Comparison of ENCODE assay signal across 19 cellular contexts in the genomic region with DNA sequence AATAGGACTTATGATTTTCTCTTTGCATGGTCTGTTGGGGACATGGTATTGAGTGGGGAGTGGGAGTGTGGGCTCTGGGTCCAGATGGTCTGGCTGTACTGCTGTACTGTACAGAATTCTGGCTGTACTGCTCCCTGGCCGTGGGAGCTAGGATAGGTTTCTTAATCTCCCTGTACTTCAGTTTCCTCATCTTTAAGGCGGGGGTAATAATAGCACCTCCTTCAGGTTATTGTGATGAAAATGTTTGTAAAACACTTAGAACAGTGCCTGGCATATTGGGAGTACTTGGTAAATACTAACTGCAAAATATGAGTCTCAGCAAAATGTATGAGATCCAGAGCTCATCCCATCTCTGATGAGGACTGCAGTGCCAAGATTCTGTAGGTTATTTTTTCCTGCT.
DNase-seq lines count a peak whose midpoint lies in the region; ATAC-seq and TF ChIP-seq lines count a peak whose summit lies in the region.
"Had no signal": no experiment of that assay in that cellular context is flagged by ENCODE, and none has a peak within 500 bp of the region (broad histone marks: within the 10 kb centered on the region; RNA-seq: fewer than 3 reads in every experiment).

No MANE protein-coding gene starts in this region.

- no peak overlapping the region for H3K4me3 Mint-ChIP-seq in naive thymus-derived CD4-positive, alpha-beta T cell
- H3K4me3 Mint-ChIP-seq in T-cell, result no peak overlapping the region
- H3K4me3 Mint-ChIP-seq: CD8-positive, alpha-beta T cell; T-helper 1 cell treated with Interleukin-12 subunit alpha and Interleukin-12 subunit beta and Interleukin-4 antibody, amounts not matched to agents 30 μg/mL and 1 μg/mL, for 36 hours had no signal

- POLR2A ChIA-PET in HEK293 (lab: Yijun Ruan, JAX) (no interaction called here), T-cell (lab: Charles Lee) (no interaction called here)
- POLR2A ChIA-PET in naive thymus-derived CD4-positive, alpha-beta T cell (lab: Charles Lee), result no interaction called here

- H3K4me1 ChIP-seq in HEK293 (ENCODE audit: control insufficient read depth, insufficient read depth, low read length), result no peaks in the 10 kb centered on the region
- H3K4me1 ChIP-seq in naive thymus-derived CD4-positive, alpha-beta T cell (ENCODE audit: control insufficient read depth in 2 of 2, insufficient read depth in 2 of 2, low read length in 2 of 2), result no peaks in the 10 kb centered on the region

- no peak overlapping the region for H3K4me3 ChIP-seq in HEK293 (ENCODE audit: low read depth, low read length)
- H3K4me3 ChIP-seq in naive thymus-derived CD4-positive, alpha-beta T cell (ENCODE audit: low read length), result no peak overlapping the region
- H3K4me3 ChIP-seq: BLaER1 treated with 17β-estradiol and CSF1 and Interleukin-3, amounts not matched to agents 10 nM and 100 nM; GM12878 had no signal

- no peak for TF ChIP-seq CTCF in HEK293 (tag by site-specific recombination; IDR thresholded peaks at IDR 0.05)
- no peak for TF ChIP-seq CTCF in GM13977 (IDR thresholded peaks at IDR 0.05; ENCODE audit: extremely low read depth, insufficient read depth, missing control alignments)

- DNase-seq in NAMALWA (ENCODE audit: low spot score) (peak; percentile 2), SK-MEL-5 (ENCODE audit: low read depth, low spot score) (peak; percentile 22), GM13977 (ENCODE audit: low spot score) (no peak), T-cell (no peak)
- DNase-seq in naive thymus-derived CD4-positive, alpha-beta T cell, result no peak
- DNase-seq: CD8-positive, alpha-beta T cell; DND-41; KG1; NCI-H1417; NCI-H1694 treated with DMSO at 0.1 percent for 48 hours; NCI-H446 treated with DMSO at 0.1 percent for 48 hours; NCI-H526 treated with DMSO at 0.1 percent for 48 hours; SIG-M5 had no signal

- in situ Hi-C loops in SK-MEL-5 (cut with HindIII; ENCODE audit: low pct_unique_long_range_greater_than_20kb, low sequenced_read_pairs) (no loop called here), GM13977 (cut with MboI; ENCODE audit: low pct_unique_long_range_greater_than_20kb, low sequenced_read_pairs, unreplicated experiment) (no loop called here)

- no peaks in the 10 kb centered on the region for H3K36me3 ChIP-seq in HEK293 (ENCODE audit: control insufficient read depth in 2 of 2, insufficient read depth in 1 of 2, low read length in 2 of 2)
- no peaks in the 10 kb centered on the region for H3K36me3 ChIP-seq in naive thymus-derived CD4-positive, alpha-beta T cell (ENCODE audit: control insufficient read depth in 2 of 3, insufficient read depth in 3 of 3, low read length in 3 of 3)
- H3K36me3 ChIP-seq: BLaER1 treated with 17β-estradiol and CSF1 and Interleukin-3, amounts not matched to agents 10 nM and 100 nM had no signal

- no peaks in the 10 kb centered on the region for H3K4me1 Mint-ChIP-seq in naive thymus-derived CD4-positive, alpha-beta T cell
- H3K4me1 Mint-ChIP-seq in T-cell, result no peaks in the 10 kb centered on the region

- no peaks in the 10 kb centered on the region for H3K9me3 ChIP-seq in HEK293 (ENCODE audit: control insufficient read depth, insufficient read depth, low read depth, low read length)
- H3K9me3 ChIP-seq in naive thymus-derived CD4-positive, alpha-beta T cell (ENCODE audit: control insufficient read depth in 2 of 3, low read length in 3 of 3), result no peaks in the 10 kb centered on the region
- H3K9me3 ChIP-seq: BLaER1 treated with 17β-estradiol and CSF1 and Interleukin-3, amounts not matched to agents 10 nM and 100 nM had no signal

- no peak for ATAC-seq in naive thymus-derived CD4-positive, alpha-beta T cell
- ATAC-seq in T-cell (replicated peaks in 1 of 4), result no peak
- no peak for ATAC-seq in HG03442 (IDR thresholded peaks at IDR 0.05; ENCODE audit: unreplicated experiment)
- ATAC-seq: CD8-positive, alpha-beta T cell; GM12878 had no signal

- CTCF ChIA-PET in HEK293 (lab: Yijun Ruan, JAX), result no interaction called here
- CTCF ChIA-PET in naive thymus-derived CD4-positive, alpha-beta T cell (lab: Charles Lee), result no interaction called here
- CTCF ChIA-PET in T-cell (lab: Charles Lee), result no interaction called here

- H3K27me3 Mint-ChIP-seq in naive thymus-derived CD4-positive, alpha-beta T cell, result peaks cover 0 to 18% (median 0%) of the 10 kb centered on the region in 5 donors
- H3K27me3 Mint-ChIP-seq in T-cell, result peaks cover 0 to 5% of the 10 kb centered on the region in 2 donors

- H3K27ac Mint-ChIP-seq in naive thymus-derived CD4-positive, alpha-beta T cell, result no peak overlapping the region
- H3K27ac Mint-ChIP-seq in T-cell, result no peak overlapping the region
- H3K27ac Mint-ChIP-seq: CD8-positive, alpha-beta T cell; T-helper 1 cell treated with Interleukin-12 subunit alpha and Interleukin-12 subunit beta and Interleukin-4 antibody, amounts not matched to agents 30 μg/mL and 1 μg/mL, for 36 hours had no signal

- intact Hi-C loops in naive thymus-derived CD4-positive, alpha-beta T cell (cut with micrococcal nuclease), result no loop called here

- no peaks in the 10 kb centered on the region for H3K36me3 Mint-ChIP-seq in naive thymus-derived CD4-positive, alpha-beta T cell
- no peaks in the 10 kb centered on the region for H3K36me3 Mint-ChIP-seq in T-cell
- H3K36me3 Mint-ChIP-seq: CD8-positive, alpha-beta T cell had no signal

- no peak overlapping the region for H3K27ac ChIP-seq in HEK293 (ENCODE audit: extremely low read depth, low read depth, low read length)
- no peak overlapping the region for H3K27ac ChIP-seq in naive thymus-derived CD4-positive, alpha-beta T cell (ENCODE audit: low read depth, low read length)
- H3K27ac ChIP-seq: BLaER1 treated with 17β-estradiol and CSF1 and Interleukin-3, amounts not matched to agents 10 nM and 100 nM; RWPE1 had no signal

- H3K9me3 Mint-ChIP-seq in naive thymus-derived CD4-positive, alpha-beta T cell, result peaks cover 0 to 11% (median 2%) of the 10 kb centered on the region in 11 donors
- H3K9me3 Mint-ChIP-seq in T-cell, result peaks cover 0 to 19% (median 0%) of the 10 kb centered on the region in 3 donors
- H3K9me3 Mint-ChIP-seq: T-helper 1 cell treated with Interleukin-12 subunit alpha and Interleukin-12 subunit beta and Interleukin-4 antibody, amounts not matched to agents 30 μg/mL and 1 μg/mL, for 36 hours had no signal

- peaks cover 0 to 2% of the 10 kb centered on the region in 2 donors for H3K27me3 ChIP-seq in naive thymus-derived CD4-positive, alpha-beta T cell (ENCODE audit: control insufficient read depth in 2 of 2, insufficient read depth in 2 of 2, low read length in 2 of 2)
- H3K27me3 ChIP-seq: BLaER1 treated with 17β-estradiol and CSF1 and Interleukin-3, amounts not matched to agents 10 nM and 100 nM had no signal

TF ChIP-seq in HEK293, 187 proteins besides CTCF, POLR2A, EP300 and RAD21:
- TF ChIP-seq ZSCAN16 (tag by site-specific recombination; IDR thresholded peaks at IDR 0.05) (peak; percentile 88), WT1 (tag by site-specific recombination; IDR thresholded peaks at IDR 0.05) (no peak)
TF ChIP-seq in HEK293: peak in this region for 1.

Comparison
In these comparisons a context has a peak if more than half of its experiments do, and no peak if none do; other contexts are left out.
1. DNase-seq: peak in NAMALWA (single experiment) and SK-MEL-5 (single experiment); none in naive thymus-derived CD4-positive, alpha-beta T cell (0 of 9), GM13977 (single experiment) and T-cell (0 of 34).